In genomic region chr1:167197692-167198091, GRCh38 we compare ENCODE assay signal across 1 cellular context.
TF ChIP-seq lines count a peak whose summit lies in the region.

No MANE protein-coding gene starts in this region.

TF ChIP-seq in GM12878, 131 proteins besides CTCF, POLR2A, EP300 and RAD21:
- TF ChIP-seq MYB (IDR thresholded peaks at IDR 0.05; ENCODE audit: borderline replicate concordance, low read depth, low read length) (no peak), KAT2A (conservative IDR thresholded peaks at IDR 0.05; ENCODE audit: control insufficient read depth, low read depth, low read length) (no peak), YBX1 (IDR thresholded peaks at IDR 0.05) (no peak), MTA3 (IDR thresholded peaks at IDR 0.05; ENCODE audit: borderline replicate concordance, low read length) (no peak), CHD1 (IDR thresholded peaks at IDR 0.05; ENCODE audit: low read depth, low read length) (no peak), ZBTB33 (IDR thresholded peaks at IDR 0.05) (no peak), ETV6 (conservative IDR thresholded peaks at IDR 0.05 in 1 of 2, IDR thresholded peaks at IDR 0.05 in 1 of 2; ENCODE audit: borderline replicate concordance in 1 of 2, low read depth in 1 of 2) (no peak), SRF (IDR thresholded peaks at IDR 0.05; ENCODE audit: low read depth in 2 of 2, low read length in 2 of 2) (no peak), TCF7 (IDR thresholded peaks at IDR 0.05; ENCODE audit: borderline replicate concordance) (no peak), ZNF207 (IDR thresholded peaks at IDR 0.05; ENCODE audit: borderline replicate concordance) (no peak), NFYA (IDR thresholded peaks at IDR 0.05; ENCODE audit: borderline replicate concordance, low read depth, low read length) (no peak), POU2F2 (IDR thresholded peaks at IDR 0.05; ENCODE audit: borderline replicate concordance, low read depth, low read length) (no peak), RB1 (IDR thresholded peaks at IDR 0.05; ENCODE audit: borderline replicate concordance) (no peak)
- TF ChIP-seq, protein P1, sequence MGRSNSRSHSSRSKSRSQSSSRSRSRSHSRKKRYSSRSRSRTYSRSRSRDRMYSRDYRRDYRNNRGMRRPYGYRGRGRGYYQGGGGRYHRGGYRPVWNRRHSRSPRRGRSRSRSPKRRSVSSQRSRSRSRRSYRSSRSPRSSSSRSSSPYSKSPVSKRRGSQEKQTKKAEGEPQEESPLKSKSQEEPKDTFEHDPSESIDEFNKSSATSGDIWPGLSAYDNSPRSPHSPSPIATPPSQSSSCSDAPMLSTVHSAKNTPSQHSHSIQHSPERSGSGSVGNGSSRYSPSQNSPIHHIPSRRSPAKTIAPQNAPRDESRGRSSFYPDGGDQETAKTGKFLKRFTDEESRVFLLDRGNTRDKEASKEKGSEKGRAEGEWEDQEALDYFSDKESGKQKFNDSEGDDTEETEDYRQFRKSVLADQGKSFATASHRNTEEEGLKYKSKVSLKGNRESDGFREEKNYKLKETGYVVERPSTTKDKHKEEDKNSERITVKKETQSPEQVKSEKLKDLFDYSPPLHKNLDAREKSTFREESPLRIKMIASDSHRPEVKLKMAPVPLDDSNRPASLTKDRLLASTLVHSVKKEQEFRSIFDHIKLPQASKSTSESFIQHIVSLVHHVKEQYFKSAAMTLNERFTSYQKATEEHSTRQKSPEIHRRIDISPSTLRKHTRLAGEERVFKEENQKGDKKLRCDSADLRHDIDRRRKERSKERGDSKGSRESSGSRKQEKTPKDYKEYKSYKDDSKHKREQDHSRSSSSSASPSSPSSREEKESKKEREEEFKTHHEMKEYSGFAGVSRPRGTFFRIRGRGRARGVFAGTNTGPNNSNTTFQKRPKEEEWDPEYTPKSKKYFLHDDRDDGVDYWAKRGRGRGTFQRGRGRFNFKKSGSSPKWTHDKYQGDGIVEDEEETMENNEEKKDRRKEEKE (IDR thresholded peaks at IDR 0.05) = no peak
